ENCODE assay signal across 19 cellular contexts in genomic region chr7:130494480-130494879, GRCh38. TPM values are rescaled to one million over a fixed set of nuclear protein-coding genes. Genes with fewer than 3 reads are reported as not detected.
A peak's percentile ranks its signal among the peaks of the same experiment; 100 is the strongest.
DNase-seq lines count a peak whose midpoint lies in the region; ATAC-seq and TF ChIP-seq lines count a peak whose summit lies in the region.
"Had no signal": no experiment of that assay in that cellular context is flagged by ENCODE, and none has a peak within 500 bp of the region (broad histone marks: within the 10 kb centered on the region; RNA-seq: fewer than 3 reads in every experiment).

No MANE protein-coding gene starts in this region.

- ATAC-seq in HG02623 (IDR thresholded peaks at IDR 0.05; ENCODE audit: unreplicated experiment) (no peak), HG03571 (IDR thresholded peaks at IDR 0.05; ENCODE audit: unreplicated experiment) (no peak)
- ATAC-seq: HCT116 had no signal

- H3K27me3 Mint-ChIP-seq in endodermal cell (ENCODE audit: insufficient read depth): peaks cover 38% of the 10 kb centered on the region
- H3K27me3 Mint-ChIP-seq in neural crest cell (ENCODE audit: low read depth): no peaks in the 10 kb centered on the region

- H3K9me2 ChIP-seq in PC-9 (ENCODE audit: insufficient read depth): no peaks in the 10 kb centered on the region

- intact Hi-C loops in PC-9 (cut with micrococcal nuclease; ENCODE audit: unreplicated experiment): no loop called here

- H3K27ac ChIP-seq in endodermal cell (ENCODE audit: low read depth, low read length): no peak overlapping the region
- no peak overlapping the region for H3K27ac ChIP-seq in PC-9
- H3K27ac ChIP-seq: coronary artery, esophagus squamous epithelium had no signal

- H3K9me3 ChIP-seq in endodermal cell (ENCODE audit: control insufficient read depth, low read length): no peaks in the 10 kb centered on the region
- no peaks in the 10 kb centered on the region for H3K9me3 ChIP-seq in PC-9 (ENCODE audit: insufficient read depth, low read depth)
- H3K9me3 ChIP-seq: esophagus squamous epithelium had no signal

- H2AFZ ChIP-seq in PC-9: no peak overlapping the region

- POLR2A ChIA-PET in PC-9 (lab: Charles Lee; ENCODE audit: unreplicated experiment): interaction anchor here (0.6 kb wide), 1 partner anchor 10 kb away, joined by 4 read pairs; no protein-coding TSS in a partner anchor

- CTCF ChIA-PET in PC-9 (lab: Charles Lee): no interaction called here

- peaks cover 36% of the 10 kb centered on the region for H3K36me3 ChIP-seq in endodermal cell (ENCODE audit: control insufficient read depth, insufficient read depth, low read length)
- H3K36me3 ChIP-seq in PC-9 (ENCODE audit: low read depth): peaks cover 9% of the 10 kb centered on the region; the same call in 1 of the 2 replicates

- H3K4me1 Mint-ChIP-seq in endodermal cell (peaks cover 34% of the 10 kb centered on the region), neural crest cell (peaks cover 41% of the 10 kb centered on the region)

- TF ChIP-seq CTCF in endodermal cell (conservative IDR thresholded peaks at IDR 0.05): no peak
- TF ChIP-seq CTCF in neural crest cell (conservative IDR thresholded peaks at IDR 0.05): no peak
- TF ChIP-seq CTCF in PC-9 (conservative IDR thresholded peaks at IDR 0.05): no peak

- DNase-seq in CMK (ENCODE audit: low read depth) (peak; percentile 43), OCI-M2 (lab: John Stamatoyannopoulos, UW; ENCODE audit: unreplicated experiment) (peak; percentile 87), endodermal cell (no peak), neural crest cell (ENCODE audit: low read depth, low spot score) (no peak), PC-9 (no peak)
- DNase-seq in activated naive CD4-positive, alpha-beta T cell (lab: John Stamatoyannopoulos, UW): no peak
- DNase-seq: activated CD4-positive, alpha-beta T cell treated with anti-CD3 and anti-CD28 coated beads for 48 hours; activated naive CD8-positive, alpha-beta T cell treated with anti-CD3 and anti-CD28 coated beads for 36 hours; activated T-cell treated with anti-CD3 and anti-CD28 coated beads, Interleukin-2, amount 50 U/mL, for 24 hours; esophagus squamous epithelium; kidney glomerular epithelial cell; NCI-H2081 treated with DMSO at 0.1 percent for 48 hours; NK-92 treated with Interleukin-12 subunit alpha and Interleukin-12 subunit beta, amount 100 ng/mL, for 24 hours; SHP77; T-helper 9 cell had no signal

- H3K27me3 ChIP-seq in endodermal cell (ENCODE audit: control insufficient read depth, insufficient read depth, low read length, poor library complexity, severe bottlenecking) (peaks cover 17% of the 10 kb centered on the region), PC-9 (ENCODE audit: insufficient read depth, low read depth) (no peaks in the 10 kb centered on the region)

- no peaks in the 10 kb centered on the region for H3F3A ChIP-seq in PC-9 (ENCODE audit: insufficient read depth, low read depth)

- BruUV-seq in PC-9 (replicated peaks; lab: Mats Ljungman, UMichigan): no TSS peak

- peaks cover 41% of the 10 kb centered on the region for H3K36me3 Mint-ChIP-seq in endodermal cell (ENCODE audit: low read depth)
- peaks cover 27% of the 10 kb centered on the region for H3K36me3 Mint-ChIP-seq in neural crest cell (ENCODE audit: low read depth)

- H4K20me1 ChIP-seq in PC-9 (ENCODE audit: insufficient read depth): no peaks in the 10 kb centered on the region

- H3K4me1 ChIP-seq in endodermal cell (ENCODE audit: control insufficient read depth, insufficient read depth, low read length): peaks cover 10% of the 10 kb centered on the region
- no peaks in the 10 kb centered on the region for H3K4me1 ChIP-seq in PC-9 (replicated peaks; ENCODE audit: insufficient read depth)

- no peak overlapping the region for H3K4me2 ChIP-seq in PC-9

- H3K27ac Mint-ChIP-seq in endodermal cell: no peak overlapping the region
- H3K27ac Mint-ChIP-seq in neural crest cell (ENCODE audit: unreplicated experiment): no peak overlapping the region
- H3K27ac Mint-ChIP-seq: activated naive CD8-positive, alpha-beta T cell treated with anti-CD3 and anti-CD28 coated beads for 36 hours; activated T-cell treated with anti-CD3 and anti-CD28 coated beads, Interleukin-2, amount 50 U/mL, for 24 hours had no signal

- H3K79me2 ChIP-seq in PC-9 (ENCODE audit: low read depth): peaks cover 25% of the 10 kb centered on the region

- H3K4me3 Mint-ChIP-seq in endodermal cell: no peak overlapping the region
- H3K4me3 Mint-ChIP-seq in neural crest cell: peak overlapping the region; percentile 93
- H3K4me3 Mint-ChIP-seq: activated naive CD8-positive, alpha-beta T cell treated with anti-CD3 and anti-CD28 coated beads for 36 hours; activated T-cell treated with anti-CD3 and anti-CD28 coated beads, Interleukin-2, amount 50 U/mL, for 24 hours had no signal

- peaks cover 19% of the 10 kb centered on the region for H3K9me3 Mint-ChIP-seq in endodermal cell
- no peaks in the 10 kb centered on the region for H3K9me3 Mint-ChIP-seq in neural crest cell
- H3K9me3 Mint-ChIP-seq: activated T-cell treated with anti-CD3 and anti-CD28 coated beads, Interleukin-2, amount 50 U/mL, for 24 hours had no signal

- H3K4me3 ChIP-seq in endodermal cell (ENCODE audit: low read length) (peak overlapping the region; percentile 78), PC-9 (no peak overlapping the region)
- H3K4me3 ChIP-seq: esophagus squamous epithelium had no signal

- 67 to 72% methylated on average over 1 to 2 of the region's 2 CpGs for WGBS in endodermal cell (ENCODE audit: insufficient coverage in 1 of 2, insufficient read length in 1 of 2), 2 experiments

- peak overlapping the region; percentile 14 for H3K9ac ChIP-seq in endodermal cell (ENCODE audit: extremely low read depth, low read length, poor library complexity, severe bottlenecking)

RNA-seq across cellular contexts. Expression of gene MEST, which starts 2.6 kb away (rescaled TPM):
- total RNA-seq in endodermal cell: 100 to 1,000 TPM; 121 to 149 TPM
- polyA plus RNA-seq in endodermal cell (2013, experiment 1 of 2): 356 TPM
- 306 TPM for polyA plus RNA-seq in endodermal cell (2013, experiment 2 of 2)
- 212 and 236 TPM in 2 replicates for total RNA-seq in neural crest cell
- 41.7 and 76.9 TPM in 2 replicates for total RNA-seq in PC-9 (2021)

RNA-seq across cellular contexts. Expression of gene CEP41, which starts 53.7 kb away (rescaled TPM):
- 10 to 100 TPM; 11.4 to 13.0 TPM for total RNA-seq in endodermal cell
- 31.3 TPM for polyA plus RNA-seq in endodermal cell (2013, experiment 1 of 2)
- polyA plus RNA-seq in endodermal cell (2013, experiment 2 of 2): 31.1 TPM
- total RNA-seq in neural crest cell: 27.8 and 29.3 TPM in 2 replicates
- 16.3 and 18.0 TPM in 2 replicates for total RNA-seq in PC-9 (2021)

Comparison
In these comparisons a context has a peak if more than half of its experiments do, and no peak if none do; other contexts are left out.
1. DNase-seq: peak in CMK (single experiment) and OCI-M2 (single experiment); none in endodermal cell (single experiment), neural crest cell (single experiment), PC-9 (0 of 2) and activated naive CD4-positive, alpha-beta T cell (0 of 4).